In the genomic region with DNA sequence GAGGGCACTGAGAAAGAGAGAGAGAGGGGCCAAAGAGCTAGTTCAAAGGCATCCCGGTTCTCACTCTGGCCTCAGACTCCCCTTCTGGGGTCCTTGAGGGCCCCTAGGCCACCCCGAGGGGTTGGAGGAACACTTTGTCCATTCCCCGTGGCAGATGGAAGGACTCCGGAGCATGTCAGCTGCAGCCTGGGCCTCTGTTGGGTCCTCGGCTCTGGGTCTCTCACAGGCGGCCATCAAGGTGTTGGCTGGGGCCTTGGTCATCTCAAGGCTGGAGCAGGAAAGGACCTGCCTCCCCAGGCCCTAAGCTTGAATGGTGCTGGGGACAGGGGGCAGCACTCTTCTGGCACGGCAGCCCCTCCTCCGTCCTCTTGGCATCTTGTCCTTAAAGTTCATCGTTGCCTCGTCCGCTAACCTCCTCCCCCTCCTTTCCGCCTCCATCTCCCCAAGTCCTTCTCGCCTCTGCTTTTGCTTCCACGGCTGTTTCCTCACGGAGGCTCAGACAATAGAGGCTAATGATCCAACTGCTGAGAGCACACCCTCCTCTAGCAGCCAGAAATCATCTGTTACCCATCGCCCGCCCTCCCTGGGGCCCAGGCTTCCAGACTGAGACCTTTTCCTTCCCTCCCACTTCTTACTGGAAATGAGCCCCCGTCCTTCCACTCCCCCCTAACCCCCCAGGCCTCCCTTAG, we compare ENCODE assay signal across 9 cellular contexts. TPM values are rescaled to one million over a fixed set of nuclear protein-coding genes. Genes with fewer than 3 reads are reported as not detected.
DNase-seq lines count a peak whose midpoint lies in the region; ATAC-seq and TF ChIP-seq lines count a peak whose summit lies in the region.
"Had no signal": no experiment of that assay in that cellular context is flagged by ENCODE, and none has a peak within 500 bp of the region (broad histone marks: within the 10 kb centered on the region; RNA-seq: fewer than 3 reads in every experiment).

No MANE protein-coding gene starts in this region.

- no peaks in the 10 kb centered on the region for H3K9me3 ChIP-seq in SJCRH30 (replicated peaks)
- H3K9me3 ChIP-seq in fibroblast of lung (ENCODE audit: control insufficient read depth, insufficient read depth, low read depth, low read length): no peaks in the 10 kb centered on the region
- no peaks in the 10 kb centered on the region for H3K9me3 ChIP-seq in osteoblast (ENCODE audit: low read depth, low read length)

- H2AFZ ChIP-seq in fibroblast of lung (ENCODE audit: low read length): no peak overlapping the region
- no peak overlapping the region for H2AFZ ChIP-seq in osteoblast (ENCODE audit: low read length)
- H2AFZ ChIP-seq: PC-9 had no signal

- peak; percentile 30 for DNase-seq in CD14-positive monocyte (ENCODE audit: low spot score)
- DNase-seq in SJCRH30: peak in 1 of 2 experiments; percentile 54
- peak in 1 of 2 donors; percentile 34 for DNase-seq in fibroblast of lung (ENCODE audit: low read depth in 2 of 2)
- no peak for DNase-seq in osteoblast (ENCODE audit: insufficient read length, low spot score, missing footprints)
- no peak for DNase-seq in inferior parietal cortex (ENCODE audit: extremely low spot score)
- DNase-seq in NCI-H128 (lab: John Stamatoyannopoulos, UW; ENCODE audit: unreplicated experiment): no peak
- DNase-seq: PC-9 had no signal

- H3K4me2 ChIP-seq in fibroblast of lung (ENCODE audit: extremely low read depth, insufficient read depth, low read length): no peak overlapping the region
- H3K4me2 ChIP-seq in osteoblast (ENCODE audit: insufficient read depth, low read length): peak overlapping the region; percentile 30
- H3K4me2 ChIP-seq: PC-9 had no signal

- H3K36me3 Mint-ChIP-seq in CD14-positive monocyte: no peaks in the 10 kb centered on the region

- H3K4me3 Mint-ChIP-seq in CD14-positive monocyte: no peak overlapping the region

- no peaks in the 10 kb centered on the region for H3K36me3 ChIP-seq in SJCRH30
- H3K36me3 ChIP-seq in fibroblast of lung (ENCODE audit: control insufficient read depth, insufficient read depth, low read length): no peaks in the 10 kb centered on the region
- no peaks in the 10 kb centered on the region for H3K36me3 ChIP-seq in osteoblast (ENCODE audit: insufficient read depth, low read length)

- H4K20me1 ChIP-seq in fibroblast of lung (ENCODE audit: control insufficient read depth, extremely low read depth, insufficient read depth, low read length) (no peaks in the 10 kb centered on the region), osteoblast (ENCODE audit: insufficient read depth, low read length) (no peaks in the 10 kb centered on the region)

- peak overlapping the region; percentile 65 for H3K9ac ChIP-seq in fibroblast of lung (ENCODE audit: insufficient read depth, low read length)

- H3K4me3 ChIP-seq in SJCRH30 (no peak overlapping the region), fibroblast of lung (replicated peaks in 1 of 4; ENCODE audit: control extremely low read depth in 1 of 4, insufficient read depth in 1 of 4, low read depth in 3 of 4, low read length in 4 of 4) (no peak overlapping the region), osteoblast (ENCODE audit: insufficient read depth, low read length) (no peak overlapping the region)
- H3K4me3 ChIP-seq: PC-9 had no signal

- intact Hi-C loops in CD14-positive monocyte (cut with micrococcal nuclease): no loop called here

- ATAC-seq in HG02938 (IDR thresholded peaks at IDR 0.05; ENCODE audit: unreplicated experiment) (no peak), HG03457 (IDR thresholded peaks at IDR 0.05; ENCODE audit: unreplicated experiment) (no peak)

- H3K79me2 ChIP-seq in fibroblast of lung (ENCODE audit: control insufficient read depth, insufficient read depth, low read length): no peaks in the 10 kb centered on the region
- no peaks in the 10 kb centered on the region for H3K79me2 ChIP-seq in osteoblast (ENCODE audit: insufficient read depth, low read length)

- H3K27ac Mint-ChIP-seq in CD14-positive monocyte: peak overlapping the region in 2 of 7 donors; percentile 33 to 71

- H3K9me3 Mint-ChIP-seq in CD14-positive monocyte: no peaks in the 10 kb centered on the region

- peaks cover 36% of the 10 kb centered on the region for H3K4me1 ChIP-seq in SJCRH30
- peaks cover 19% of the 10 kb centered on the region for H3K4me1 ChIP-seq in fibroblast of lung (ENCODE audit: control insufficient read depth, extremely low read depth, insufficient read depth, low read length)
- H3K4me1 ChIP-seq in osteoblast (ENCODE audit: insufficient read depth, low read length): peaks cover 35% of the 10 kb centered on the region

- peaks cover 7% of the 10 kb centered on the region for H3K4me1 Mint-ChIP-seq in CD14-positive monocyte

- no peak for TF ChIP-seq CTCF in CD14-positive monocyte (IDR thresholded peaks at IDR 0.05)
- TF ChIP-seq CTCF in fibroblast of lung (conservative IDR thresholded peaks at IDR 0.05 in 1 of 2, IDR thresholded peaks at IDR 0.05 in 1 of 2; ENCODE audit: low read depth in 1 of 2, low read length in 2 of 2): no peak
- no peak for TF ChIP-seq CTCF in osteoblast (IDR thresholded peaks at IDR 0.05; ENCODE audit: extremely low read depth, low read depth, low read length)

- H3K27me3 ChIP-seq in SJCRH30 (no peaks in the 10 kb centered on the region), fibroblast of lung (ENCODE audit: control insufficient read depth, insufficient read depth, low read length) (no peaks in the 10 kb centered on the region), osteoblast (ENCODE audit: insufficient read depth, low read length) (no peaks in the 10 kb centered on the region)

- peaks cover 5 to 8% (median 8%) of the 10 kb centered on the region in 3 donors for H3K27me3 Mint-ChIP-seq in CD14-positive monocyte (ENCODE audit: low read depth in 3 of 3)

- H3K27ac ChIP-seq in SJCRH30: peak overlapping the region; percentile 76
- peak overlapping the region; percentile 97 for H3K27ac ChIP-seq in fibroblast of lung (ENCODE audit: insufficient read depth, low read length)
- H3K27ac ChIP-seq in osteoblast (ENCODE audit: low read depth, low read length): peak overlapping the region; percentile 99
- H3K27ac ChIP-seq: PC-9 had no signal

RNA-seq across cellular contexts. Expression of a gene that starts 23.3 kb away (rescaled TPM):
- polyA plus RNA-seq in CD14-positive monocyte (1 to 10 TPM; 1.2 to 2.1 TPM), fibroblast of lung (0.07 and 0.10 TPM in 2 replicates)
- total RNA-seq in SJCRH30 (2014; rRNA removed; shearing (Covaris generic)): 0.05 TPM in 1 of 2 replicates, not detected in the other
- total RNA-seq in fibroblast of lung (under 0.01 TPM in 1 of 2 replicates, not detected in the other), osteoblast (not detected in 2 replicates)
- 0.14 and 0.22 TPM in 2 replicates for polyA plus RNA-seq in fibroblast of lung (2012)
- polyA minus RNA-seq in fibroblast of lung (ENCODE audit: low replicate concordance): 0.30 TPM in 1 of 2 replicates, not detected in the other
- total RNA-seq: PC-9 had no signal

RNA-seq across cellular contexts. Expression of a gene that starts 40.6 kb away (rescaled TPM):
- polyA plus RNA-seq in CD14-positive monocyte: not detected
- total RNA-seq in SJCRH30 (2014; rRNA removed; shearing (Covaris generic)): not detected in 2 replicates
- under 0.01 TPM in 1 of 2 replicates, not detected in the other for total RNA-seq in fibroblast of lung
- 0.01 and 0.05 TPM in 2 replicates for polyA plus RNA-seq in fibroblast of lung
- 0.24 TPM in 1 of 2 replicates, not detected in the other for polyA plus RNA-seq in fibroblast of lung (2012)
- not detected in 2 replicates for polyA minus RNA-seq in fibroblast of lung (ENCODE audit: low replicate concordance)
- total RNA-seq in osteoblast: under 0.01 and 0.29 TPM in 2 replicates
